Comparison of ENCODE assay signal across 8 cellular contexts in genomic region chr9:91193658-91194391, GRCh38.
DNase-seq lines count a peak whose midpoint lies in the region; ATAC-seq and TF ChIP-seq lines count a peak whose summit lies in the region.

No MANE protein-coding gene starts in this region.

- no peak for TF ChIP-seq CTCF in astrocyte of the cerebellum (IDR thresholded peaks at IDR 0.05; ENCODE audit: low read depth, low read length, missing control alignments)
- TF ChIP-seq CTCF in retinal pigment epithelial cell (conservative IDR thresholded peaks at IDR 0.05; ENCODE audit: low read depth, low read length) = no peak

- in situ Hi-C loops in astrocyte of the cerebellum (cut with HindIII; ENCODE audit: low sequenced_read_pairs) = no loop called here

- H3K9me3 ChIP-seq in KOPT-K1 (ENCODE audit: insufficient read depth, low read length, poor library complexity, severe bottlenecking) = no peaks in the 10 kb centered on the region

- H3K27ac ChIP-seq in KOPT-K1 (ENCODE audit: low read depth, low read length, poor library complexity, severe bottlenecking) = peak overlapping the region; percentile 81

- ATAC-seq in GM21576 (IDR thresholded peaks at IDR 0.05; ENCODE audit: unreplicated experiment) = peak; percentile 72

- H3K36me3 ChIP-seq in KOPT-K1 (ENCODE audit: insufficient read depth, low read length) = no peaks in the 10 kb centered on the region

- peak overlapping the region; percentile 35 for H3K4me3 ChIP-seq in astrocyte of the cerebellum (ENCODE audit: low read depth, low read length)
- H3K4me3 ChIP-seq in retinal pigment epithelial cell (ENCODE audit: low read length) = peak overlapping the region; percentile 49

- DNase-seq in DMS53 (lab: John Stamatoyannopoulos, UW) = peak; percentile 85
- DNase-seq in T-helper 9 cell = peak; percentile 32
- peak; percentile 70 for DNase-seq in astrocyte of the cerebellum (ENCODE audit: low read depth)
- peak in 27 of 51 donors; percentile 15 to 71 (median 41) for DNase-seq in hypothalamus (lab: John Stamatoyannopoulos, UW)
- no peak for DNase-seq in retinal pigment epithelial cell (ENCODE audit: low read depth)
- no peak for DNase-seq in DMS114 treated with DMSO at 0.1 percent for 48 hours (lab: John Stamatoyannopoulos, UW; ENCODE audit: unreplicated experiment)

Comparison
In these comparisons a context has a peak if more than half of its experiments do, and no peak if none do; other contexts are left out.
1. DNase-seq: peak in DMS53 (single experiment), T-helper 9 cell (single experiment), astrocyte of the cerebellum (single experiment) and hypothalamus (27 of 51); none in retinal pigment epithelial cell (single experiment) and DMS114 treated with DMSO at 0.1 percent for 48 hours (single experiment).